21 cellular contexts compared by ENCODE assay signal in the genomic region with DNA sequence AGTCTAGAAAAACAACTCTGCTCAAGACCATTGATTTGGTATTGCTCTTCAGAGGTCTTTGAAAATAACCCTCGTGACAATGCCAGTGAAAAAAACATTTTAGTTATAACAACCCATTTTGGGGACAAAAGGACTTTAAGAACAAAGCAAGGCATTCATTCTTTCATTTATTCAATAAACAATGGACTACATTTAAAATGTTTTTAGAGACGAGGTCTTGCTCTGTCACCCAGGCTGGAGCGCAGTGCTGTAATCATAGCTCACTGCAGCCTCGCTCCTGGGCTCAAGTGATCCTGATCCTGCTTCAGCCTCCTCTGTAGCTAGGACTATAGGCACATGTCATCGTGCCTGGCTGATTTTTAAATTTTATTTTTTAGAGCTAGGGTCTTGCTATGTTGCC.
"Had no signal": no experiment of that assay in that cellular context is flagged by ENCODE, and none has a peak within 500 bp of the region (broad histone marks: within the 10 kb centered on the region; RNA-seq: fewer than 3 reads in every experiment).

No MANE protein-coding gene starts in this region.

- DNase-seq: activated CD4-positive, alpha-beta memory T cell treated with anti-CD3 and anti-CD28 coated beads, Interleukin-2, amount 10 ng/mL, durations not matched to agents 7 days and 5 days; activated CD4-positive, alpha-beta T cell treated with anti-CD3 and anti-CD28 coated beads for 36 hours; activated CD4-positive, alpha-beta T cell treated with anti-CD3 and anti-CD28 coated beads, Interleukin-2, amount 50 U/mL, for 1 hour; activated CD4-positive, CD25-positive, alpha-beta regulatory T cell; activated gamma-delta T cell; activated naive CD4-positive, alpha-beta T cell treated with anti-CD3 and anti-CD28 coated beads for 36 hours; activated T-cell treated with anti-CD3 and anti-CD28 coated beads for 4 hours; activated T-cell treated with anti-CD3 and anti-CD28 coated beads, Interleukin-2, amount 50 U/mL, for 48 hours; KG1; NCI-H1048; NCI-H146; NCI-H187 treated with DMSO at 0.1 percent for 48 hours; NCI-H2081 treated with DMSO at 0.1 percent for 48 hours; NCI-H2227 treated with DMSO at 0.1 percent for 48 hours; NCI-H526; NCI-H82; Peyer's patch; Right ventricle myocardium superior; SJCRH30; SK-N-SH; T-helper 1 cell had no signal
